ENCODE assay signal across 8 cellular contexts in genomic region chr5:10353241-10354047, GRCh38. TPM values are rescaled to one million over a fixed set of nuclear protein-coding genes. Genes with fewer than 3 reads are reported as not detected.
DNase-seq lines count a peak whose midpoint lies in the region; ATAC-seq and TF ChIP-seq lines count a peak whose summit lies in the region.

Gene MARCHF6 (plus strand): TSS chr5:10353695. CDS start chr5:10353899, 204 bp downstream.

- peaks cover 6% of the 10 kb centered on the region for H3K4me1 ChIP-seq in ovary (ENCODE audit: insufficient read depth)
- H3K4me1 ChIP-seq in thymus (ENCODE audit: control insufficient read depth, insufficient read depth, low read length), result peaks cover 4% of the 10 kb centered on the region

- H3K4me1 Mint-ChIP-seq in activated naive CD8-positive, alpha-beta T cell treated with anti-CD3 and anti-CD28 coated beads, Interleukin-2, amount 10 ng/mL, durations not matched to agents 7 days and 5 days, result peaks cover 33% of the 10 kb centered on the region

- intact Hi-C loops in Right ventricle myocardium inferior (cut with DNase I), result loop anchor here (2.0 to 5.0 kb wide), 2 partner anchors 21 to 66 kb away; no protein-coding TSS in a partner anchor
- intact Hi-C loops in ovary (cut with DNase I), result no loop called here

- peak; percentile 99 for DNase-seq in NCI-H128 (lab: John Stamatoyannopoulos, UW; ENCODE audit: unreplicated experiment)
- DNase-seq in activated naive CD8-positive, alpha-beta T cell treated with anti-CD3 and anti-CD28 coated beads, Interleukin-2, amount 10 ng/mL, durations not matched to agents 7 days and 5 days, result peak; percentile 96
- DNase-seq in Right ventricle myocardium inferior (ENCODE audit: missing footprints), result peak; percentile 98
- DNase-seq in ovary, result peak; percentile 95 to 97 (median 95)

- H3K9me3 ChIP-seq in SU-DHL-6 (ENCODE audit: insufficient read depth, low read length) (no peaks in the 10 kb centered on the region), ovary (no peaks in the 10 kb centered on the region), thymus (ENCODE audit: control insufficient read depth) (no peaks in the 10 kb centered on the region)

- H3K36me3 ChIP-seq in SU-DHL-6 (ENCODE audit: low read length) (no peaks in the 10 kb centered on the region), ovary (no peaks in the 10 kb centered on the region), thymus (ENCODE audit: control insufficient read depth, insufficient read depth) (no peaks in the 10 kb centered on the region)

- peaks cover 45% of the 10 kb centered on the region for H3K79me2 ChIP-seq in SU-DHL-6 (ENCODE audit: insufficient read depth, low read length)

- H3K36me3 Mint-ChIP-seq in activated naive CD8-positive, alpha-beta T cell treated with anti-CD3 and anti-CD28 coated beads, Interleukin-2, amount 10 ng/mL, durations not matched to agents 7 days and 5 days, result peaks cover 6% of the 10 kb centered on the region

- ATAC-seq in HG02678 (IDR thresholded peaks at IDR 0.05; ENCODE audit: unreplicated experiment) (peak; percentile 87), Right ventricle myocardium inferior (peak; percentile 96)
- ATAC-seq in activated naive CD8-positive, alpha-beta T cell treated with anti-CD3 and anti-CD28 coated beads, Interleukin-2, amount 10 ng/mL, durations not matched to agents 7 days and 5 days (ENCODE audit: low read depth), result peak; percentile 84

- peak within 1 kb of the TSS; percentile 78 for H3K9ac ChIP-seq in SU-DHL-6 (ENCODE audit: low read length)

- H2AFZ ChIP-seq in SU-DHL-6 (ENCODE audit: low read depth, low read length, severe bottlenecking), result peak within 1 kb of the TSS; percentile 65

- TF ChIP-seq CTCF in SU-DHL-6 (IDR thresholded peaks at IDR 0.05; ENCODE audit: insufficient read depth, low read length, poor library complexity, severe bottlenecking), result no peak
- TF ChIP-seq CTCF in ovary (IDR thresholded peaks at IDR 0.05), result peak in 1 of 3 donors; percentile 37

- peak within 1 kb of the TSS; percentile 100 for H3K4me3 Mint-ChIP-seq in activated naive CD8-positive, alpha-beta T cell treated with anti-CD3 and anti-CD28 coated beads, Interleukin-2, amount 10 ng/mL, durations not matched to agents 7 days and 5 days

- peak; percentile 91 for TF ChIP-seq POLR2A in GM10847 (IDR thresholded peaks at IDR 0.05; ENCODE audit: extremely low read depth, insufficient read length)
- peak; percentile 94 for TF ChIP-seq POLR2A in ovary (IDR thresholded peaks at IDR 0.05)

- H3K27ac ChIP-seq in SU-DHL-6 (ENCODE audit: low read depth, low read length) (peak within 1 kb of the TSS; percentile 89), ovary (peak within 1 kb of the TSS; percentile 90 to 93), thymus (ENCODE audit: low read depth) (peak within 1 kb of the TSS; percentile 95)

- no peaks in the 10 kb centered on the region for H3K9me3 Mint-ChIP-seq in activated naive CD8-positive, alpha-beta T cell treated with anti-CD3 and anti-CD28 coated beads, Interleukin-2, amount 10 ng/mL, durations not matched to agents 7 days and 5 days

- 0 to 1% (median 1%) methylated on average over 53 to 92 of the region's 92 CpGs for WGBS in ovary, 3 donors
- WGBS in thymus, result under 1% methylated on average over 92 of the region's 92 CpGs

- H3K4me2 ChIP-seq in SU-DHL-6 (ENCODE audit: low read depth, low read length, poor library complexity, severe bottlenecking), result peak within 1 kb of the TSS; percentile 86

- H4K20me1 ChIP-seq in SU-DHL-6 (ENCODE audit: low read depth, low read length), result peaks cover 10% of the 10 kb centered on the region

- peak within 1 kb of the TSS; percentile 100 for H3K27ac Mint-ChIP-seq in activated naive CD8-positive, alpha-beta T cell treated with anti-CD3 and anti-CD28 coated beads, Interleukin-2, amount 10 ng/mL, durations not matched to agents 7 days and 5 days

- H3K9me2 ChIP-seq in SU-DHL-6 (replicated peaks; ENCODE audit: insufficient read depth, low read length), result no peaks in the 10 kb centered on the region

- H3K27me3 Mint-ChIP-seq in activated naive CD8-positive, alpha-beta T cell treated with anti-CD3 and anti-CD28 coated beads, Interleukin-2, amount 10 ng/mL, durations not matched to agents 7 days and 5 days, result no peaks in the 10 kb centered on the region

- peaks cover 16% of the 10 kb centered on the region; the same call in 1 of the 2 replicates for H3F3A ChIP-seq in SU-DHL-6 (ENCODE audit: insufficient read depth)

- H3K27me3 ChIP-seq in SU-DHL-6 (ENCODE audit: low read length) (no peaks in the 10 kb centered on the region), ovary (no peaks in the 10 kb centered on the region), thymus (ENCODE audit: control insufficient read depth, insufficient read depth) (no peaks in the 10 kb centered on the region)

- H3K4me3 ChIP-seq in SU-DHL-6 (ENCODE audit: insufficient read depth, low read length, poor library complexity, severe bottlenecking) (peak within 1 kb of the TSS; percentile 87), ovary (peak within 1 kb of the TSS; percentile 57), thymus (ENCODE audit: low read length) (peak within 1 kb of the TSS; percentile 86)

- POLR2A ChIA-PET in activated naive CD8-positive, alpha-beta T cell treated with anti-CD3 and anti-CD28 coated beads, Interleukin-2, amount 10 ng/mL, durations not matched to agents 7 days and 5 days (lab: Charles Lee), result interaction anchor here (0.7 to 3.2 kb wide), 15 partner anchors 11 to 281 kb away, joined by 3 to 40 read pairs (median 5); partner anchors contain the start of genes ATPSCKMT, CCT5 and ROPN1L

- no peak for TF ChIP-seq EP300 in ovary (IDR thresholded peaks at IDR 0.05)

RNA-seq across cellular contexts. Expression of gene MARCHF6, which starts in this region (rescaled TPM):
- 100 to 1,000 TPM; 127 to 135 TPM for total RNA-seq in activated naive CD8-positive, alpha-beta T cell treated with anti-CD3 and anti-CD28 coated beads, Interleukin-2, amount 10 ng/mL, durations not matched to agents 7 days and 5 days
- total RNA-seq in Right ventricle myocardium inferior (161 TPM), ovary (100 to 1,000 TPM in 6 of 7 donors, 10 to 100 TPM in 1; 97.9 to 225 (median 182) TPM)
- polyA plus RNA-seq in ovary (10 to 100 TPM; 59.0 to 75.4 TPM), thymus (196 TPM)

Comparison
In these comparisons a context has a peak if more than half of its experiments do, and no peak if none do; other contexts are left out.
1. Peak in every context shown above with its lines: DNase-seq, ATAC-seq, H3K4me3 ChIP-seq and H3K27ac ChIP-seq.